In genomic region chr18:35740616-35741015, GRCh38 we compare ENCODE assay signal across 19 cellular contexts.
DNase-seq lines count a peak whose midpoint lies in the region; ATAC-seq and TF ChIP-seq lines count a peak whose summit lies in the region.
"Had no signal": no experiment of that assay in that cellular context is flagged by ENCODE, and none has a peak within 500 bp of the region (broad histone marks: within the 10 kb centered on the region; RNA-seq: fewer than 3 reads in every experiment).

No MANE protein-coding gene starts in this region.

- no peak for ATAC-seq in right cardiac atrium
- ATAC-seq: GM23338, HepG2 had no signal

- no peaks in the 10 kb centered on the region for H4K20me1 ChIP-seq in smooth muscle cell (ENCODE audit: low read depth)

- no peak overlapping the region for H2AFZ ChIP-seq in smooth muscle cell (ENCODE audit: low read depth)
- H2AFZ ChIP-seq: GM23338 had no signal

- TF ChIP-seq CTCF in choroid plexus epithelial cell (conservative IDR thresholded peaks at IDR 0.05; ENCODE audit: low read depth, low read length) (no peak), smooth muscle cell (IDR thresholded peaks at IDR 0.05; ENCODE audit: borderline replicate concordance, insufficient read depth, poor library complexity, severe bottlenecking) (no peak)

- H3K27me3 ChIP-seq in smooth muscle cell (ENCODE audit: low read depth) (no peaks in the 10 kb centered on the region), right cardiac atrium (ENCODE audit: control insufficient read depth, insufficient read depth) (no peaks in the 10 kb centered on the region)

- peaks cover 4% of the 10 kb centered on the region for H3F3A ChIP-seq in smooth muscle cell (ENCODE audit: low read depth)

- peak overlapping the region; percentile 19 for H3K27ac ChIP-seq in smooth muscle cell (ENCODE audit: low read depth)
- H3K27ac ChIP-seq in right cardiac atrium (ENCODE audit: low read length): no peak overlapping the region
- H3K27ac ChIP-seq: C4-2B had no signal

- intact Hi-C loops in right cardiac atrium (cut with DNase I): no loop called here

- no peak overlapping the region for H3K4me3 ChIP-seq in choroid plexus epithelial cell (ENCODE audit: low read depth, low read length)
- no peak overlapping the region for H3K4me3 ChIP-seq in smooth muscle cell
- H3K4me3 ChIP-seq in right cardiac atrium (ENCODE audit: low read length): no peak overlapping the region
- H3K4me3 ChIP-seq: GM23338 had no signal

- DNase-seq in amniotic epithelial cell (ENCODE audit: low read depth) (peak; percentile 50), choroid plexus epithelial cell (ENCODE audit: low read depth) (peak; percentile 34), non-pigmented ciliary epithelial cell (ENCODE audit: low read depth) (peak; percentile 18), smooth muscle cell (lab: John Stamatoyannopoulos, UW; ENCODE audit: unreplicated experiment) (no peak), SIG-M5 (lab: John Stamatoyannopoulos, UW) (no peak), NCI-H1092 (lab: John Stamatoyannopoulos, UW) (no peak), right cardiac atrium (no peak)
- DNase-seq in activated naive CD4-positive, alpha-beta T cell treated with Interleukin-2 at 50 U/mL for 16 hours: no peak
- DNase-seq: ACHN; AML-193; Caco-2; CD4-positive, alpha-beta T cell; DMS153; DMS79; GF-D8; HCEC 1CT had no signal

- no peaks in the 10 kb centered on the region for H3K36me3 ChIP-seq in smooth muscle cell (ENCODE audit: low read depth)

- H3K4me1 ChIP-seq in smooth muscle cell (ENCODE audit: low read depth): no peaks in the 10 kb centered on the region
- H3K4me1 ChIP-seq in right cardiac atrium (ENCODE audit: control insufficient read depth, insufficient read depth, low read length): no peaks in the 10 kb centered on the region
- H3K4me1 ChIP-seq: Caco-2 had no signal

- H3K9me3 ChIP-seq in smooth muscle cell (replicated peaks; ENCODE audit: low read depth) (no peaks in the 10 kb centered on the region), right cardiac atrium (ENCODE audit: control insufficient read depth, low read length) (no peaks in the 10 kb centered on the region)
- H3K9me3 ChIP-seq: Caco-2 had no signal

- H3K4me2 ChIP-seq in smooth muscle cell: peak overlapping the region; percentile 50
- H3K4me2 ChIP-seq: GM23338 had no signal

- no peaks in the 10 kb centered on the region for H3K79me2 ChIP-seq in smooth muscle cell (ENCODE audit: low read depth)

- H3K9ac ChIP-seq in smooth muscle cell (ENCODE audit: low read depth): no peak overlapping the region

- WGBS in smooth muscle cell (ENCODE audit: low lambda C conversion rate): 20% methylated on average over 2 of the region's 2 CpGs
- WGBS in right cardiac atrium: 80% methylated on average over 2 of the region's 2 CpGs

Comparison
In these comparisons a context has a peak if more than half of its experiments do, and no peak if none do; other contexts are left out.
1. DNase-seq: peak in amniotic epithelial cell (single experiment), choroid plexus epithelial cell (single experiment) and non-pigmented ciliary epithelial cell (single experiment); none in smooth muscle cell (single experiment), SIG-M5 (single experiment), activated naive CD4-positive, alpha-beta T cell treated with Interleukin-2 at 50 U/mL for 16 hours (single experiment), NCI-H1092 (single experiment) and right cardiac atrium (0 of 3).